8 cellular contexts compared by ENCODE assay signal in genomic region chr1:202154766-202155477, GRCh38. TPM values are rescaled to one million over a fixed set of nuclear protein-coding genes. Genes with fewer than 3 reads are reported as not detected.
A peak's percentile ranks its signal among the peaks of the same experiment; 100 is the strongest.
DNase-seq lines count a peak whose midpoint lies in the region; ATAC-seq and TF ChIP-seq lines count a peak whose summit lies in the region.

No MANE protein-coding gene starts in this region.

- intact Hi-C loops in Right ventricle myocardium inferior (cut with DNase I) (no loop called here), cardiac septum (cut with DNase I) (no loop called here), activated B cell treated with CpG ODN at 0.5 μM for 24 hours (cut with micrococcal nuclease) (loop anchor here (1.0 kb wide), 1 partner anchor 160 kb away; no protein-coding TSS in a partner anchor)

- no peak for TF ChIP-seq POLR2A in erythroblast (IDR thresholded peaks at IDR 0.05; ENCODE audit: low read length)

- DNase-seq in Right ventricle myocardium inferior (ENCODE audit: missing footprints), result no peak
- DNase-seq in cardiac septum (ENCODE audit: low spot score), result no peak
- peak; percentile 72 for DNase-seq in NCI-H1694 (lab: John Stamatoyannopoulos, UW)
- no peak for DNase-seq in activated B cell treated with CpG ODN at 0.5 μM for 24 hours
- peak; percentile 63 to 65 for DNase-seq in erythroblast (lab: John Stamatoyannopoulos, UW)
- no peak for DNase-seq in natural killer cell treated with Interleukin-12 subunit alpha and Interleukin-12 subunit beta and Interleukin-15 and Interleukin-18, amount 100 ng/mL, for 72 hours (ENCODE audit: low spot score)
- no peak for DNase-seq in NK-92 (lab: John Stamatoyannopoulos, UW; ENCODE audit: unreplicated experiment)

- H3K4me3 Mint-ChIP-seq in activated B cell treated with CpG ODN at 0.5 μM for 24 hours, result no peak overlapping the region
- H3K4me3 Mint-ChIP-seq in natural killer cell treated with Interleukin-12 subunit alpha and Interleukin-12 subunit beta and Interleukin-15 and Interleukin-18, amount 100 ng/mL, for 72 hours, result peak overlapping the region; percentile 35

- CTCF ChIA-PET in activated B cell treated with CpG ODN at 0.5 μM for 24 hours (lab: Charles Lee), result interaction anchor here (0.6 to 3.1 kb wide), 22 partner anchors 9 to 194 kb away, joined by 3 to 29 read pairs (median 4); partner anchors contain the start of gene LGR6

- no peak overlapping the region for H3K27ac Mint-ChIP-seq in activated B cell treated with CpG ODN at 0.5 μM for 24 hours
- H3K27ac Mint-ChIP-seq in natural killer cell treated with Interleukin-12 subunit alpha and Interleukin-12 subunit beta and Interleukin-15 and Interleukin-18, amount 100 ng/mL, for 72 hours, result peak overlapping the region; percentile 56 to 70

- TF ChIP-seq CTCF in activated B cell treated with CpG ODN at 0.5 μM for 24 hours (IDR thresholded peaks at IDR 0.05), result no peak

- no peaks in the 10 kb centered on the region for H3K27me3 Mint-ChIP-seq in activated B cell treated with CpG ODN at 0.5 μM for 24 hours
- H3K27me3 Mint-ChIP-seq in natural killer cell treated with Interleukin-12 subunit alpha and Interleukin-12 subunit beta and Interleukin-15 and Interleukin-18, amount 100 ng/mL, for 72 hours, result no peaks in the 10 kb centered on the region

- ATAC-seq in Right ventricle myocardium inferior (peak; percentile 30), activated B cell treated with CpG ODN at 0.5 μM for 24 hours (ENCODE audit: low read depth) (peak; percentile 73), GM21447 (IDR thresholded peaks at IDR 0.05; ENCODE audit: unreplicated experiment) (no peak)
- ATAC-seq in natural killer cell treated with Interleukin-12 subunit alpha and Interleukin-12 subunit beta and Interleukin-15 and Interleukin-18, amount 100 ng/mL, for 72 hours, result no peak

- POLR2A ChIA-PET in activated B cell treated with CpG ODN at 0.5 μM for 24 hours (lab: Charles Lee), result interaction anchor here (0.7 to 1.1 kb wide), 2 partner anchors 8 to 12 kb away, joined by 3 to 6 read pairs; no protein-coding TSS in a partner anchor

- no peaks in the 10 kb centered on the region for H3K9me3 Mint-ChIP-seq in activated B cell treated with CpG ODN at 0.5 μM for 24 hours
- no peaks in the 10 kb centered on the region for H3K9me3 Mint-ChIP-seq in natural killer cell treated with Interleukin-12 subunit alpha and Interleukin-12 subunit beta and Interleukin-15 and Interleukin-18, amount 100 ng/mL, for 72 hours

- peaks cover 37% of the 10 kb centered on the region for H3K4me1 Mint-ChIP-seq in activated B cell treated with CpG ODN at 0.5 μM for 24 hours
- H3K4me1 Mint-ChIP-seq in natural killer cell treated with Interleukin-12 subunit alpha and Interleukin-12 subunit beta and Interleukin-15 and Interleukin-18, amount 100 ng/mL, for 72 hours (ENCODE audit: low read depth in 2 of 2), result peaks cover 40% of the 10 kb centered on the region in 2 donors

- peaks cover 57% of the 10 kb centered on the region for H3K36me3 Mint-ChIP-seq in activated B cell treated with CpG ODN at 0.5 μM for 24 hours (ENCODE audit: low read depth)
- peaks cover 42% of the 10 kb centered on the region for H3K36me3 Mint-ChIP-seq in natural killer cell treated with Interleukin-12 subunit alpha and Interleukin-12 subunit beta and Interleukin-15 and Interleukin-18, amount 100 ng/mL, for 72 hours

RNA-seq across cellular contexts. Expression of gene PTPN7, which starts 5.5 kb away (rescaled TPM):
- total RNA-seq in Right ventricle myocardium inferior, result 0.51 TPM
- 1.2 TPM for total RNA-seq in cardiac septum
- 29.4 and 31.0 TPM in 2 replicates for total RNA-seq in activated B cell treated with CpG ODN at 0.5 μM for 24 hours
- 100 to 1,000 TPM; 227 to 312 TPM for total RNA-seq in natural killer cell treated with Interleukin-12 subunit alpha and Interleukin-12 subunit beta and Interleukin-15 and Interleukin-18, amount 100 ng/mL, for 72 hours

RNA-seq across cellular contexts. Expression of gene ARL8A, which starts 10.4 kb away (rescaled TPM):
- total RNA-seq in Right ventricle myocardium inferior (64.6 TPM), cardiac septum (74.5 TPM), activated B cell treated with CpG ODN at 0.5 μM for 24 hours (56.3 and 58.0 TPM in 2 replicates)
- total RNA-seq in natural killer cell treated with Interleukin-12 subunit alpha and Interleukin-12 subunit beta and Interleukin-15 and Interleukin-18, amount 100 ng/mL, for 72 hours, result 10 to 100 TPM; 68.0 to 80.0 TPM

RNA-seq across cellular contexts. Expression of gene GPR37L1, which starts 32.2 kb away (rescaled TPM):
- total RNA-seq in Right ventricle myocardium inferior (0.08 TPM), cardiac septum (not detected), activated B cell treated with CpG ODN at 0.5 μM for 24 hours (not detected in 2 replicates)
- not detected for total RNA-seq in natural killer cell treated with Interleukin-12 subunit alpha and Interleukin-12 subunit beta and Interleukin-15 and Interleukin-18, amount 100 ng/mL, for 72 hours

RNA-seq across cellular contexts. Expression of gene LGR6, which starts 38.7 kb away (rescaled TPM):
- total RNA-seq in Right ventricle myocardium inferior (4.1 TPM), cardiac septum (0.86 TPM), activated B cell treated with CpG ODN at 0.5 μM for 24 hours (not detected in 2 replicates)
- total RNA-seq in natural killer cell treated with Interleukin-12 subunit alpha and Interleukin-12 subunit beta and Interleukin-15 and Interleukin-18, amount 100 ng/mL, for 72 hours, result 1 to 10 TPM; 5.8 to 5.9 TPM

Comparison
In these comparisons a context has a peak if more than half of its experiments do, and no peak if none do; other contexts are left out.
1. ATAC-seq: peak in Right ventricle myocardium inferior (single experiment) and activated B cell treated with CpG ODN at 0.5 μM for 24 hours (single experiment); none in natural killer cell treated with Interleukin-12 subunit alpha and Interleukin-12 subunit beta and Interleukin-15 and Interleukin-18, amount 100 ng/mL, for 72 hours (0 of 2) and GM21447 (single experiment).
2. DNase-seq: peak in NCI-H1694 (single experiment) and erythroblast (2 of 2); none in Right ventricle myocardium inferior (single experiment), cardiac septum (single experiment), activated B cell treated with CpG ODN at 0.5 μM for 24 hours (single experiment), natural killer cell treated with Interleukin-12 subunit alpha and Interleukin-12 subunit beta and Interleukin-15 and Interleukin-18, amount 100 ng/mL, for 72 hours (single experiment) and NK-92 (single experiment).
3. RNA of gene PTPN7, which starts 5.5 kb away (total RNA-seq): 227 to 312 TPM in natural killer cell treated with Interleukin-12 subunit alpha and Interleukin-12 subunit beta and Interleukin-15 and Interleukin-18, amount 100 ng/mL, for 72 hours and 29.4 to 31.0 TPM in activated B cell treated with CpG ODN at 0.5 μM for 24 hours; 1.2 TPM in cardiac septum (single experiment) and 0.51 TPM in Right ventricle myocardium inferior (single experiment); every median in the first group is over 10 times any median in the second.